Comparison of ENCODE assay signal across 8 cellular contexts in the genomic region with DNA sequence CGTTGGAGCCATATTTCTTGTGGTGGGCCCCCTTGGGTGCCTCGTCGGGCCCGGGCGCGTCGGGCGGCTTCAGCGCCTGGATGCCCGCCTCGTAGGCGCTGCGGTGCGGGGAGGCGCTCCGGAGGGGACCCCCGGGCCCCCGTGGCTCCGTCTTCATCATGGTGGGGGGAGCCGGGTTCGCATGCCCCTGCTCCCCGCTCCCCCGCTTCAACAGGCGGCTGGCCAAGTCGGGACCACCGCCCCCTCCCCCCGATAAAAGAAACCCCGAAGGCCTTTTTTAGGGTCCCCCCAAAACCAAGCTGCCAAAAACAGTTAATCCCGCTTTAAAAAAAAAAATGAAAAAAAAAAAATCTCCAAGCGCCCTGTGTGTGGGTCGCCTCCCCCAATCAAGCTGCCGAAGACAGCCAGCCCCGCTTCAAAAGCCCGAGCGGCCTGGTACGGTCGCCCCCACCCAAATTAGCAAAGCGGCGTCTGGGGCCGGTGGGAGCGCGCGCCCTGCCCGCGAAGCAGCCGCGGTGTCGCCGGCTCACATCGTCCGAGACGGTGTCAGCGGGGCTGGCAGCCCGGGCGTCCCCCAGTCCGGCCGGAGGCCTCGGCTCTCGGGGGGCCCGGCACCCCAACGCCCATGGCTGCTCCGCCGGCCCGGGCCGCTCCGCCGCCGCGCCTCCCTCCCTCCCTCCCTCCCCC. TPM values are rescaled to one million over a fixed set of nuclear protein-coding genes. Genes with fewer than 3 reads are reported as not detected.
DNase-seq lines count a peak whose midpoint lies in the region; ATAC-seq, FAIRE-seq and TF ChIP-seq lines count a peak whose summit lies in the region.

A gene with protein sequence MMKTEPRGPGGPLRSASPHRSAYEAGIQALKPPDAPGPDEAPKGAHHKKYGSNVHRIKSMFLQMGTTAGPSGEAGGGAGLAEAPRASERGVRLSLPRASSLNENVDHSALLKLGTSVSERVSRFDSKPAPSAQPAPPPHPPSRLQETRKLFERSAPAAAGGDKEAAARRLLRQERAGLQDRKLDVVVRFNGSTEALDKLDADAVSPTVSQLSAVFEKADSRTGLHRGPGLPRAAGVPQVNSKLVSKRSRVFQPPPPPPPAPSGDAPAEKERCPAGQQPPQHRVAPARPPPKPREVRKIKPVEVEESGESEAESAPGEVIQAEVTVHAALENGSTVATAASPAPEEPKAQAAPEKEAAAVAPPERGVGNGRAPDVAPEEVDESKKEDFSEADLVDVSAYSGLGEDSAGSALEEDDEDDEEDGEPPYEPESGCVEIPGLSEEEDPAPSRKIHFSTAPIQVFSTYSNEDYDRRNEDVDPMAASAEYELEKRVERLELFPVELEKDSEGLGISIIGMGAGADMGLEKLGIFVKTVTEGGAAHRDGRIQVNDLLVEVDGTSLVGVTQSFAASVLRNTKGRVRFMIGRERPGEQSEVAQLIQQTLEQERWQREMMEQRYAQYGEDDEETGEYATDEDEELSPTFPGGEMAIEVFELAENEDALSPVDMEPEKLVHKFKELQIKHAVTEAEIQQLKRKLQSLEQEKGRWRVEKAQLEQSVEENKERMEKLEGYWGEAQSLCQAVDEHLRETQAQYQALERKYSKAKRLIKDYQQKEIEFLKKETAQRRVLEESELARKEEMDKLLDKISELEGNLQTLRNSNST (minus strand): TSS at position 324 of the 687 bp plus-strand sequence. CDS start 164 bp downstream, at position 160.

- H3K4me1 ChIP-seq in A549 (peaks cover 56% of the 10 kb centered on the region), breast epithelium (peaks cover 17 to 44% of the 10 kb centered on the region in 2 donors), HepG2 (ENCODE audit: insufficient read depth, low read length) (peaks cover 46% of the 10 kb centered on the region)

- TF ChIP-seq POLR2A in A549 (IDR thresholded peaks at IDR 0.05; ENCODE audit: low read length), result no peak
- no peak for TF ChIP-seq POLR2A in breast epithelium (IDR thresholded peaks at IDR 0.05)
- TF ChIP-seq POLR2A in HepG2 (IDR thresholded peaks at IDR 0.05; ENCODE audit: insufficient read depth in 1 of 2, low read depth in 2 of 2, low read length in 2 of 2), result no peak

- in situ Hi-C loops in HepG2 (cut with HindIII; ENCODE audit: extremely low pct_ligation_motif_present, low pct_unique_long_range_greater_than_20kb), result no loop called here

- TF ChIP-seq RAD21 in A549 (conservative IDR thresholded peaks at IDR 0.05 in 1 of 2, IDR thresholded peaks at IDR 0.05 in 1 of 2) (no peak), HepG2 (CRISPR knock-in tag; IDR thresholded peaks at IDR 0.05) (no peak)

- H3K27ac ChIP-seq in A549 (peak within 1 kb of the TSS; percentile 96 to 98), HL-60 (replicated peaks) (peak within 1 kb of the TSS; percentile 84), breast epithelium (peak within 1 kb of the TSS; percentile 88 to 94), HepG2 (ENCODE audit: extremely low read length, insufficient read depth, low read length) (peak within 1 kb of the TSS; percentile 95)

- H3K79me2 ChIP-seq in HepG2 (ENCODE audit: insufficient read depth, low read length), result peaks cover 25% of the 10 kb centered on the region

- peak within 1 kb of the TSS; percentile 86 for H3K4me3 ChIP-seq in A549
- peak within 1 kb of the TSS; percentile 79 for H3K4me3 ChIP-seq in HL-60 (replicated peaks; ENCODE audit: insufficient read depth, low read length)
- peak within 1 kb of the TSS; percentile 81 to 90 (median 85) for H3K4me3 ChIP-seq in breast epithelium
- peak within 1 kb of the TSS; percentile 70 to 86 (median 84) for H3K4me3 ChIP-seq in HepG2 (replicated peaks in 1 of 3; ENCODE audit: insufficient read depth in 1 of 3, low read depth in 2 of 3, low read length in 3 of 3)

- POLR2A ChIA-PET in A549 (lab: Yijun Ruan, JAX), result interaction anchor here (0.6 to 2.2 kb wide), 3 partner anchors 11 to 56 kb away, joined by 3 to 14 read pairs (median 5); no protein-coding TSS in a partner anchor
- POLR2A ChIA-PET in HepG2 (lab: Yijun Ruan, JAX), result interaction anchor here (0.9 to 2.0 kb wide), 3 partner anchors 27 to 56 kb away, joined by 3 to 8 read pairs (median 4); a partner anchor contains a TSS

- peak within 1 kb of the TSS; percentile 95 for H3K4me2 ChIP-seq in A549
- peak within 1 kb of the TSS; percentile 100 for H3K4me2 ChIP-seq in HepG2 (ENCODE audit: low read depth, low read length)

- ATAC-seq in A549, result no peak
- ATAC-seq in HepG2, result no peak
- ATAC-seq in GM21723 (IDR thresholded peaks at IDR 0.05; ENCODE audit: unreplicated experiment), result no peak

- peak within 1 kb of the TSS; percentile 87 for H2AFZ ChIP-seq in HepG2 (ENCODE audit: low read length)

- TF ChIP-seq EP300 in A549 (IDR thresholded peaks at IDR 0.05), result no peak
- no peak for TF ChIP-seq EP300 in HepG2 (IDR thresholded peaks at IDR 0.05; ENCODE audit: low read depth in 2 of 2, low read length in 2 of 2)
- TF ChIP-seq EP300 in HepG2 (CRISPR knock-in tag; IDR thresholded peaks at IDR 0.05; ENCODE audit: borderline replicate concordance), result no peak

- CTCF ChIA-PET in A549 (lab: Yijun Ruan, JAX), result interaction anchor here (0.6 to 60.2 kb wide), 10 partner anchors 11 to 268 kb away, joined by 3 to 1356 read pairs (median 16); a partner anchor contains a TSS
- CTCF ChIA-PET in HepG2 (lab: Yijun Ruan, JAX; ENCODE audit: low intra/inter-chr PET ratio, low total read pairs), result interaction anchor here (1.5 kb wide), 1 partner anchor 56 kb away, joined by 3 read pairs; no protein-coding TSS in a partner anchor

- H3K9me3 ChIP-seq in A549 (no peaks in the 10 kb centered on the region), breast epithelium (no peaks in the 10 kb centered on the region), HepG2 (ENCODE audit: low read length) (no peaks in the 10 kb centered on the region)

- BruUV-seq in HepG2 (replicated peaks; lab: Mats Ljungman, UMichigan), result TSS peak; percentile 64

- no peak for TF ChIP-seq CTCF in A549 (IDR thresholded peaks at IDR 0.05)
- TF ChIP-seq CTCF in HL-60 (IDR thresholded peaks at IDR 0.05; ENCODE audit: insufficient read depth, low read length), result no peak
- TF ChIP-seq CTCF in breast epithelium (IDR thresholded peaks at IDR 0.05), result no peak
- no peak for TF ChIP-seq CTCF in HepG2 (CRISPR knock-in tag; IDR thresholded peaks at IDR 0.05)
- TF ChIP-seq CTCF in subcutaneous adipose tissue (IDR thresholded peaks at IDR 0.05; ENCODE audit: low read depth), result no peak

- intact Hi-C loops in breast epithelium (cut with DNase I; ENCODE audit: low total_unique reads) (no loop called here), HepG2 (cut with micrococcal nuclease; ENCODE audit: unreplicated experiment) (no loop called here)

- WGBS in A549 (ENCODE audit: missing lambda C conversion rate), result 3% methylated on average over 45 of the region's 69 CpGs
- 1% methylated on average over 46 of the region's 69 CpGs for WGBS in HepG2 (ENCODE audit: low lambda C conversion rate)

- H3K36me3 ChIP-seq in breast epithelium (no peaks in the 10 kb centered on the region), HepG2 (replicated peaks in 1 of 2; ENCODE audit: control insufficient read depth in 1 of 2, insufficient read depth in 2 of 2, low read length in 2 of 2) (peaks cover 0 to under 1% of the 10 kb centered on the region in 2 experiments; a peak in 2 of 5 replicates)

- DNase-seq in A549 (ENCODE audit: low read depth in 1 of 2, low spot score in 1 of 2) (no peak), HL-60 (ENCODE audit: low read depth in 1 of 2, low spot score in 1 of 2) (no peak), breast epithelium (ENCODE audit: low spot score in 2 of 2) (no peak), HepG2 (ENCODE audit: low spot score) (no peak), NCI-H187 treated with DMSO at 0.1 percent for 48 hours (lab: John Stamatoyannopoulos, UW) (no peak), NCI-H1105 treated with DMSO at 0.1 percent for 48 hours (lab: John Stamatoyannopoulos, UW) (no peak)

- H3K9ac ChIP-seq in HepG2 (ENCODE audit: insufficient read depth, low read depth, low read length), result peak within 1 kb of the TSS; percentile 83

- peaks cover 11% of the 10 kb centered on the region; the same call in 1 of the 2 replicates for H4K20me1 ChIP-seq in HepG2 (ENCODE audit: insufficient read depth, low read length)

- FAIRE-seq in A549 (lab: Jason Lieb, UNC) (no peak), HepG2 (lab: Jason Lieb, UNC) (no peak)

- H3K27me3 ChIP-seq in HL-60 (ENCODE audit: insufficient read depth, poor library complexity, severe bottlenecking), result no peaks in the 10 kb centered on the region
- H3K27me3 ChIP-seq in breast epithelium, result no peaks in the 10 kb centered on the region
- peaks cover under 1 to 5% of the 10 kb centered on the region in 2 experiments; a peak in 2 of 5 replicates for H3K27me3 ChIP-seq in HepG2 (ENCODE audit: control insufficient read depth in 1 of 2, insufficient read depth in 2 of 2, low read length in 2 of 2)

RNA-seq across cellular contexts. Expression of the gene that starts here (rescaled TPM):
- polyA plus RNA-seq in A549 (2011; rRNA removed), result 16.8 and 22.0 TPM in 2 replicates
- 18.9 and 19.4 TPM in 2 replicates for polyA plus RNA-seq in A549 (2012; cell fraction: cytosol; rRNA removed)
- 35.8 and 44.2 TPM in 2 replicates for polyA plus RNA-seq in A549 (2012; cell fraction: nucleus; rRNA removed)
- 32.4 to 40.6 TPM (median 35.8 TPM) in 3 replicates for polyA plus RNA-seq in A549 (2017; fragmentation: RNase III; extraction: RNeasy Plus Mini Kit Qiagen cat#74134 plus additional on column Dnase treatment)
- polyA minus RNA-seq in A549 (2011; rRNA and poly(A)+ RNA removed), result 25.9 and 27.1 TPM in 2 replicates
- 10 to 100 TPM; 21.8 to 24.9 (median 22.7) TPM for total RNA-seq in breast epithelium
- 11.0 and 15.8 TPM in 2 replicates for total RNA-seq in HepG2 (2016; rRNA removed; fragmentation: Illumina TruSeq; extraction: Trizol)
- total RNA-seq in HepG2 (2016; cell fraction: cytosol; rRNA removed; fragmentation: Illumina TruSeq; extraction: Trizol; ENCODE audit: low read depth), result 1.3 and 1.6 TPM in 2 replicates
- total RNA-seq in HepG2 (2016; cell fraction: insoluble cytoplasmic fraction; rRNA removed; fragmentation: Illumina TruSeq; extraction: Trizol), result 8.3 and 16.2 TPM in 2 replicates
- total RNA-seq in HepG2 (2016; cell fraction: membrane; rRNA removed; fragmentation: Illumina TruSeq; extraction: Trizol), result 7.0 and 7.3 TPM in 2 replicates
- 10.9 and 13.5 TPM in 2 replicates for total RNA-seq in HepG2 (2016; cell fraction: nucleus; rRNA removed; fragmentation: Illumina TruSeq; extraction: Trizol)
- 8.7 and 9.4 TPM in 2 replicates for polyA plus RNA-seq in HepG2 (2011; rRNA removed)
- 7.4 and 9.0 TPM in 2 replicates for polyA plus RNA-seq in HepG2 (2011; cell fraction: cytosol; rRNA removed)
- 13.1 and 16.4 TPM in 2 replicates for polyA plus RNA-seq in HepG2 (2011; cell fraction: nucleus; rRNA removed)
- polyA plus RNA-seq in HepG2 (2012), result 9.8 and 11.6 TPM in 2 replicates
- polyA plus RNA-seq in HepG2 (2016; cell fraction: cytosol; fragmentation: Illumina TruSeq; extraction: Trizol; ENCODE audit: low read depth), result 1.2 and 1.4 TPM in 2 replicates
- polyA plus RNA-seq in HepG2 (2016; cell fraction: insoluble cytoplasmic fraction; fragmentation: Illumina TruSeq; extraction: Trizol; ENCODE audit: low read depth), result 14.2 and 17.2 TPM in 2 replicates
- polyA plus RNA-seq in HepG2 (2016; cell fraction: membrane; fragmentation: Illumina TruSeq; extraction: Trizol; ENCODE audit: low read depth), result 7.2 TPM in 2 replicates
- polyA plus RNA-seq in HepG2 (2016; cell fraction: nucleus; fragmentation: Illumina TruSeq; extraction: Trizol; ENCODE audit: insufficient read depth, low read depth), result 35.0 and 35.2 TPM in 2 replicates
- 15.4 and 32.3 TPM in 2 replicates for polyA minus RNA-seq in HepG2 (2011; rRNA and poly(A)+ RNA removed; ENCODE audit: low replicate concordance)
- polyA minus RNA-seq in HepG2 (2011; cell fraction: cytosol; rRNA and poly(A)+ RNA removed), result 7.3 and 11.8 TPM in 2 replicates
- 7.8 and 9.3 TPM in 2 replicates for polyA minus RNA-seq in HepG2 (2011; cell fraction: nucleus; rRNA and poly(A)+ RNA removed)
- total RNA-seq in subcutaneous adipose tissue, result 10 to 100 TPM; 14.0 to 29.2 (median 20.0) TPM
